Comparison of ENCODE assay signal across 1 cellular context in the genomic region with DNA sequence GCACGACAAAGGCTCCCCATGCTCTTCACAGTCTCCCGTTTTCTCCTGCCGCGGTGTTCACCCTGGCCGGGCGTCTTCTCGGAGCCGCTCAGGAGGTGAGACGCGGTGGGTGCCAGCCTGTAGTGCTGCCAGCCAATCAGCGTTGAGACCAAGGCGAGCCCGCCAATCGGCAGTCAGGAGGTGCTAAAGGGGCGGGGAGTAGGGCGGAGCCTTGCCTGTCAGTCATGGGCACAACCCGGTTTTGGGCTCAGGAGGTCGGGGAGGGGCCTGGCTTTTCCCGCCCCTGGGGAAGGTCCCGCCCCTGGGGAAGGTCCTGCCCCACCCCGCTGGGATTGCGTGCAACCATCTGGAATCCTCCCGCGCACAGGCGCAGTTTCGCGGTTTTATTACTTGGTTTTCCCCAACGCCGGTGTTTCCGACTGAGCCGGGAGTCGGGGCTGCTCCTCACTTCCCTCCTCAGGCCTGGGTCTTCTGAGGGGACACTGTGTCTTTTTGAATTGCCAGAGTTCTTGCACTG.
TF ChIP-seq lines count a peak whose summit lies in the region.

Gene PRDM7, minus strand, starts transcription at position 92 of the 517 bp plus-strand sequence. CDS start 1,421 bp downstream, outside the sequence.

TF ChIP-seq in K562, 482 proteins besides CTCF, POLR2A, EP300 and RAD21 (continued from another document and continues in another):
- TF ChIP-seq, protein P1, sequence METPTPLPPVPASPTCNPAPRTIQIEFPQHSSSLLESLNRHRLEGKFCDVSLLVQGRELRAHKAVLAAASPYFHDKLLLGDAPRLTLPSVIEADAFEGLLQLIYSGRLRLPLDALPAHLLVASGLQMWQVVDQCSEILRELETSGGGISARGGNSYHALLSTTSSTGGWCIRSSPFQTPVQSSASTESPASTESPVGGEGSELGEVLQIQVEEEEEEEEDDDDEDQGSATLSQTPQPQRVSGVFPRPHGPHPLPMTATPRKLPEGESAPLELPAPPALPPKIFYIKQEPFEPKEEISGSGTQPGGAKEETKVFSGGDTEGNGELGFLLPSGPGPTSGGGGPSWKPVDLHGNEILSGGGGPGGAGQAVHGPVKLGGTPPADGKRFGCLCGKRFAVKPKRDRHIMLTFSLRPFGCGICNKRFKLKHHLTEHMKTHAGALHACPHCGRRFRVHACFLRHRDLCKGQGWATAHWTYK (CRISPR knock-in tag; IDR thresholded peaks at IDR 0.05) = no peak
- TF ChIP-seq L3MBTL2 (IDR thresholded peaks at IDR 0.05) (peak; percentile 13; the same call in 1 of the 2 replicates), ZNF184 (CRISPR knock-in tag; IDR thresholded peaks at IDR 0.05) (no peak), BHLHE40 (IDR thresholded peaks at IDR 0.05; ENCODE audit: low read length) (0 out of 2 replicates have a peak, but pooled peaks have one; percentile 4), TAF7 (tag; IDR thresholded peaks at IDR 0.05) (no peak), POLR2AphosphoS5 (IDR thresholded peaks at IDR 0.05; ENCODE audit: control insufficient read depth, insufficient read depth, low read depth, low read length) (no peak), NFYB (IDR thresholded peaks at IDR 0.05; ENCODE audit: extremely low read depth, insufficient read length) (peak; percentile 90), CSDE1 (IDR thresholded peaks at IDR 0.05) (no peak), PRDM10 (IDR thresholded peaks at IDR 0.05; ENCODE audit: partially characterized antibody) (no peak), ZNF695 (CRISPR knock-in tag; IDR thresholded peaks at IDR 0.05) (no peak), SMARCA5 (IDR thresholded peaks at IDR 0.05) (no peak), NONO (IDR thresholded peaks at IDR 0.05; ENCODE audit: low read depth in 2 of 2, low read length in 1 of 2) (no peak), LCOR (CRISPR knock-in tag; IDR thresholded peaks at IDR 0.05) (peak; percentile 54), RBFOX2 (IDR thresholded peaks at IDR 0.05; ENCODE audit: low read depth, low read length) (peak; percentile 67), KHSRP (IDR thresholded peaks at IDR 0.05) (no peak), ZNF436 (CRISPR knock-in tag; IDR thresholded peaks at IDR 0.05) (no peak), USF2 (CRISPR knock-in tag; IDR thresholded peaks at IDR 0.05) (no peak), TFE3 (CRISPR knock-in tag; IDR thresholded peaks at IDR 0.05) (no peak), MTF1 (CRISPR knock-in tag; IDR thresholded peaks at IDR 0.05; ENCODE audit: borderline replicate concordance) (no peak), FOS (IDR thresholded peaks at IDR 0.05; ENCODE audit: extremely low read depth, insufficient read length) (peak; percentile 97), SAFB (IDR thresholded peaks at IDR 0.05; ENCODE audit: borderline replicate concordance, low read depth, low read length) (no peak), ZFP30 (CRISPR knock-in tag; IDR thresholded peaks at IDR 0.05; ENCODE audit: borderline replicate concordance) (no peak), HBP1 (CRISPR knock-in tag; IDR thresholded peaks at IDR 0.05) (no peak), ZNF197 (CRISPR knock-in tag; IDR thresholded peaks at IDR 0.05; ENCODE audit: low read depth) (no peak), RBM15 (IDR thresholded peaks at IDR 0.05; ENCODE audit: insufficient read depth, low read length) (no peak), ZZZ3 (IDR thresholded peaks at IDR 0.05) (no peak), ESRRB (CRISPR knock-in tag; IDR thresholded peaks at IDR 0.05; ENCODE audit: borderline replicate concordance) (no peak), ZBTB34 (CRISPR knock-in tag; IDR thresholded peaks at IDR 0.05) (no peak), KLF10 (CRISPR knock-in tag; IDR thresholded peaks at IDR 0.05) (no peak), NFIX (CRISPR knock-in tag; IDR thresholded peaks at IDR 0.05; ENCODE audit: low read depth) (no peak), KDM2B (CRISPR knock-in tag; IDR thresholded peaks at IDR 0.05) (no peak), NCOR1 (IDR thresholded peaks at IDR 0.05) (no peak), ZNF324 (CRISPR knock-in tag; IDR thresholded peaks at IDR 0.05) (no peak), KLF6 (CRISPR knock-in tag; IDR thresholded peaks at IDR 0.05; ENCODE audit: borderline replicate concordance) (no peak), KAT8 (IDR thresholded peaks at IDR 0.05; ENCODE audit: low read depth) (no peak), ZNF668 (CRISPR knock-in tag; IDR thresholded peaks at IDR 0.05) (no peak), POLR2G (IDR thresholded peaks at IDR 0.05; ENCODE audit: low read depth, low read length) (peak; percentile 69), TAL1 (IDR thresholded peaks at IDR 0.05) (no peak), ETV6 (IDR thresholded peaks at IDR 0.05; ENCODE audit: borderline replicate concordance in 1 of 2, low read depth in 2 of 2, low read length in 1 of 2) (no peak), ETV6 (CRISPR knock-in tag; IDR thresholded peaks at IDR 0.05; ENCODE audit: borderline replicate concordance) (no peak), BCLAF1 (IDR thresholded peaks at IDR 0.05; ENCODE audit: borderline replicate concordance in 1 of 2, control insufficient read depth in 1 of 2, low read depth in 2 of 2, low read length in 1 of 2) (no peak), SP2 (IDR thresholded peaks at IDR 0.05; ENCODE audit: extremely low read depth, low read depth, low read length, poor library complexity, severe bottlenecking) (peak; percentile 81), ZC3H4 (CRISPR knock-in tag; IDR thresholded peaks at IDR 0.05; ENCODE audit: borderline replicate concordance) (no peak), RB1 (IDR thresholded peaks at IDR 0.05; ENCODE audit: low read depth) (peak; percentile 78; the same call in 1 of the 2 replicates), MAFK (IDR thresholded peaks at IDR 0.05; ENCODE audit: low read length) (no peak), ZNF239 (CRISPR knock-in tag; IDR thresholded peaks at IDR 0.05) (no peak), ZNF175 (CRISPR knock-in tag; IDR thresholded peaks at IDR 0.05; ENCODE audit: low read depth) (no peak), BRD9 (IDR thresholded peaks at IDR 0.05; ENCODE audit: low read depth, partially characterized antibody) (no peak), MNT (conservative IDR thresholded peaks at IDR 0.05) (peak in 1 of 2 experiments; percentile 45; a peak in 2 of 4 replicates)
- TF ChIP-seq, protein P2, sequence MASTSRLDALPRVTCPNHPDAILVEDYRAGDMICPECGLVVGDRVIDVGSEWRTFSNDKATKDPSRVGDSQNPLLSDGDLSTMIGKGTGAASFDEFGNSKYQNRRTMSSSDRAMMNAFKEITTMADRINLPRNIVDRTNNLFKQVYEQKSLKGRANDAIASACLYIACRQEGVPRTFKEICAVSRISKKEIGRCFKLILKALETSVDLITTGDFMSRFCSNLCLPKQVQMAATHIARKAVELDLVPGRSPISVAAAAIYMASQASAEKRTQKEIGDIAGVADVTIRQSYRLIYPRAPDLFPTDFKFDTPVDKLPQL (IDR thresholded peaks at IDR 0.05; ENCODE audit: extremely low read depth, insufficient read length) = no peak
